ENCODE assay signal across 8 cellular contexts in genomic region chr11:96045622-96046456, GRCh38.
A peak's percentile ranks its signal among the peaks of the same experiment; 100 is the strongest.
DNase-seq lines count a peak whose midpoint lies in the region; FAIRE-seq and TF ChIP-seq lines count a peak whose summit lies in the region.

No MANE protein-coding gene starts in this region.

- H4K20me1 ChIP-seq in endothelial cell of umbilical vein (replicated peaks; ENCODE audit: control insufficient read depth, extremely low read depth, insufficient read depth, low read length) = no peaks in the 10 kb centered on the region

- peak overlapping the region; percentile 75 for H2AFZ ChIP-seq in endothelial cell of umbilical vein (ENCODE audit: low read depth, low read length)

- H3K9me1 ChIP-seq in endothelial cell of umbilical vein (replicated peaks; ENCODE audit: control insufficient read depth, extremely low read depth, insufficient read depth, low read length) = no peaks in the 10 kb centered on the region

- no peak overlapping the region for H2AK5ac ChIP-seq in mesendoderm (ENCODE audit: low read length)

- H2BK120ac ChIP-seq in mesendoderm (ENCODE audit: low read depth, low read length) = no peak overlapping the region

- no peak overlapping the region for H3K4ac ChIP-seq in mesendoderm (ENCODE audit: low read depth, low read length)

- H3K27ac ChIP-seq in breast epithelium (peak overlapping the region; percentile 88 to 91), endothelial cell of umbilical vein (ENCODE audit: insufficient read depth, low read depth, low read length) (peak overlapping the region; percentile 9), mesendoderm (ENCODE audit: low read depth, low read length) (no peak overlapping the region), vagina (peak overlapping the region; percentile 34), SJCRH30 (no peak overlapping the region)

- H2BK5ac ChIP-seq in mesendoderm (ENCODE audit: low read length) = no peak overlapping the region

- no peak overlapping the region for H3K23ac ChIP-seq in mesendoderm (ENCODE audit: low read length)

- H4K5ac ChIP-seq in mesendoderm (ENCODE audit: low read length) = no peak overlapping the region

- TF ChIP-seq CTCF in breast epithelium (IDR thresholded peaks at IDR 0.05) (peak in 1 of 3 donors; percentile 41), MCF 10A (IDR thresholded peaks at IDR 0.05; ENCODE audit: unreplicated experiment) (no peak), endothelial cell of umbilical vein (IDR thresholded peaks at IDR 0.05; ENCODE audit: extremely low read depth in 1 of 2, insufficient read depth in 1 of 2, low read depth in 1 of 2, low read length in 2 of 2) (peak in 1 of 2 donors; percentile 14), vagina (IDR thresholded peaks at IDR 0.05) (no peak)

- FAIRE-seq in endothelial cell of umbilical vein (lab: Jason Lieb, UNC) = no peak

- POLR2A ChIA-PET in MCF 10A (lab: Yijun Ruan, JAX) = no interaction called here
- POLR2A ChIA-PET in endothelial cell of umbilical vein (lab: Charles Lee) = no interaction called here

- DNase-seq in breast epithelium (ENCODE audit: low spot score in 2 of 2) = peak; percentile 54 to 83
- DNase-seq in MCF 10A (ENCODE audit: unreplicated experiment) = no peak
- DNase-seq in endothelial cell of umbilical vein (ENCODE audit: low read depth, low spot score) = peak; percentile 47
- peak; percentile 85 for DNase-seq in mesendoderm
- no peak for DNase-seq in vagina (ENCODE audit: extremely low spot score in 2 of 2)
- DNase-seq in SJCRH30 = no peak
- no peak for DNase-seq in activated CD4-positive, alpha-beta T cell treated with anti-CD3 and anti-CD28 coated beads, Interleukin-2, amount 50 U/mL, for 48 hours
- DNase-seq in activated CD4-positive, alpha-beta T cell treated with anti-CD3 and anti-CD28 coated beads, Interleukin-2, amount 50 U/mL, for 4 hours = no peak

- H3K27me3 ChIP-seq in breast epithelium (no peaks in the 10 kb centered on the region), endothelial cell of umbilical vein (ENCODE audit: control insufficient read depth in 2 of 2, insufficient read depth in 2 of 2, low read length in 2 of 2) (no peaks in the 10 kb centered on the region), mesendoderm (ENCODE audit: insufficient read depth, low read length, poor library complexity) (no peaks in the 10 kb centered on the region), vagina (no peaks in the 10 kb centered on the region), SJCRH30 (no peaks in the 10 kb centered on the region)

- H2BK15ac ChIP-seq in mesendoderm (replicated peaks; ENCODE audit: low read depth) = no peak overlapping the region

- no peaks in the 10 kb centered on the region for H3K4me1 Mint-ChIP-seq in MCF 10A (ENCODE audit: insufficient read depth, unreplicated experiment)

- intact Hi-C loops in breast epithelium (cut with DNase I; ENCODE audit: low total_unique reads) = no loop called here
- intact Hi-C loops in MCF 10A (cut with micrococcal nuclease) = no loop called here
- intact Hi-C loops in endothelial cell of umbilical vein (cut with micrococcal nuclease) = no loop called here
- intact Hi-C loops in vagina (cut with DNase I) = no loop called here

- no peak overlapping the region for H4K8ac ChIP-seq in mesendoderm (ENCODE audit: low read depth, low read length)

- no peak overlapping the region for H3K27ac Mint-ChIP-seq in MCF 10A (ENCODE audit: low read depth, unreplicated experiment)

- no CpG with 5 or more reads among the region's 11 CpGs for WGBS in mesendoderm (ENCODE audit: extremely low coverage, insufficient coverage, low lambda C conversion rate)

- dilution Hi-C loops in endothelial cell of umbilical vein (cut with MboI; ENCODE audit: extremely low pct_ligation_motif_present, low sequenced_read_pairs) = no loop called here

- H3K9me3 Mint-ChIP-seq in MCF 10A (ENCODE audit: unreplicated experiment) = no peaks in the 10 kb centered on the region

- H3K4me3 Mint-ChIP-seq in MCF 10A (ENCODE audit: unreplicated experiment) = no peak overlapping the region

- no peak overlapping the region for H3K4me2 ChIP-seq in endothelial cell of umbilical vein (ENCODE audit: insufficient read depth, low read length)
- H3K4me2 ChIP-seq in mesendoderm (ENCODE audit: low read length) = no peak overlapping the region

- H3K4me3 ChIP-seq in breast epithelium (peak overlapping the region; percentile 20 to 59 (median 22)), endothelial cell of umbilical vein (replicated peaks in 1 of 3; ENCODE audit: insufficient read depth in 1 of 3, low read depth in 1 of 3, low read length in 3 of 3) (no peak overlapping the region), mesendoderm (ENCODE audit: low read length) (no peak overlapping the region), vagina (no peak overlapping the region), SJCRH30 (no peak overlapping the region)

- H3K18ac ChIP-seq in mesendoderm (ENCODE audit: low read length) = no peak overlapping the region

- H3K79me1 ChIP-seq in mesendoderm (ENCODE audit: low read length) = no peaks in the 10 kb centered on the region

- H3K4me1 ChIP-seq in breast epithelium (no peaks in the 10 kb centered on the region), endothelial cell of umbilical vein (ENCODE audit: control insufficient read depth, extremely low read depth, insufficient read depth, low read length) (peaks cover 6% of the 10 kb centered on the region), mesendoderm (ENCODE audit: control insufficient read depth, low read depth, low read length) (no peaks in the 10 kb centered on the region), vagina (peaks cover 17% of the 10 kb centered on the region), SJCRH30 (no peaks in the 10 kb centered on the region)

- H3K36me3 ChIP-seq in breast epithelium = no peaks in the 10 kb centered on the region
- no peaks in the 10 kb centered on the region for H3K36me3 ChIP-seq in endothelial cell of umbilical vein (ENCODE audit: control insufficient read depth in 2 of 2, extremely low read depth in 1 of 2, insufficient read depth in 2 of 2, low read length in 2 of 2)
- H3K36me3 ChIP-seq in mesendoderm (ENCODE audit: control insufficient read depth, insufficient read depth, low read length) = no peaks in the 10 kb centered on the region
- no peaks in the 10 kb centered on the region for H3K36me3 ChIP-seq in vagina
- no peaks in the 10 kb centered on the region for H3K36me3 ChIP-seq in SJCRH30

- no peaks in the 10 kb centered on the region for H3K27me3 Mint-ChIP-seq in MCF 10A (ENCODE audit: insufficient read depth, unreplicated experiment)

- TF ChIP-seq POLR2A in breast epithelium (IDR thresholded peaks at IDR 0.05) (no peak), endothelial cell of umbilical vein (IDR thresholded peaks at IDR 0.05; ENCODE audit: low read depth, low read length) (no peak), vagina (IDR thresholded peaks at IDR 0.05) (no peak)

- H3K36me3 Mint-ChIP-seq in MCF 10A (ENCODE audit: insufficient read depth, unreplicated experiment) = no peaks in the 10 kb centered on the region

- H3K9me3 ChIP-seq in breast epithelium (no peaks in the 10 kb centered on the region), endothelial cell of umbilical vein (replicated peaks; ENCODE audit: control insufficient read depth, insufficient read depth, low read length) (no peaks in the 10 kb centered on the region), vagina (no peaks in the 10 kb centered on the region), SJCRH30 (replicated peaks) (no peaks in the 10 kb centered on the region)

- no TSS peak for BruUV-seq in MCF 10A (replicated peaks; lab: Mats Ljungman, UMichigan)
- no TSS peak for BruUV-seq in endothelial cell of umbilical vein (replicated peaks; lab: Mats Ljungman, UMichigan)

- no peak overlapping the region for H3K56ac ChIP-seq in mesendoderm (ENCODE audit: low read length)

- CTCF ChIA-PET in MCF 10A (lab: Yijun Ruan, JAX) = interaction anchor here (0.6 to 3.0 kb wide), 4 partner anchors 9 to 382 kb away, joined by 3 to 10 read pairs (median 3); partner anchors contain the start of gene MAML2
- CTCF ChIA-PET in endothelial cell of umbilical vein (lab: Charles Lee) = interaction anchor here (0.6 to 2.1 kb wide), 11 partner anchors 10 to 379 kb away, joined by 3 to 17 read pairs (median 4); partner anchors contain the start of genes CCDC82, JRKL and MAML2

- H3K9ac ChIP-seq in endothelial cell of umbilical vein (replicated peaks; ENCODE audit: extremely low read depth, insufficient read depth, low read length) (no peak overlapping the region), mesendoderm (ENCODE audit: low read length) (no peak overlapping the region)

- no peaks in the 10 kb centered on the region for H3K79me2 ChIP-seq in endothelial cell of umbilical vein (ENCODE audit: control insufficient read depth, insufficient read depth, low read length)
- no peaks in the 10 kb centered on the region for H3K79me2 ChIP-seq in mesendoderm (ENCODE audit: control insufficient read depth, insufficient read depth, low read length)

TF ChIP-seq in endothelial cell of umbilical vein, 7 proteins besides CTCF, POLR2A, EP300 and RAD21:
- TF ChIP-seq MAX (IDR thresholded peaks at IDR 0.05; ENCODE audit: insufficient read depth, insufficient read length) = no peak
- no peak for TF ChIP-seq FOS (IDR thresholded peaks at IDR 0.05; ENCODE audit: borderline replicate concordance, insufficient read depth, low read length)
- no peak for TF ChIP-seq EZH2 (IDR thresholded peaks at IDR 0.05; ENCODE audit: borderline replicate concordance, low read depth, low read length, severe bottlenecking)
- no peak for TF ChIP-seq MYC (IDR thresholded peaks at IDR 0.05; ENCODE audit: low read depth, low read length)
- no peak for TF ChIP-seq GATA2 (IDR thresholded peaks at IDR 0.05; ENCODE audit: insufficient read depth, insufficient read length, low read depth, low read length)
- no peak for TF ChIP-seq POLR2AphosphoS5 (IDR thresholded peaks at IDR 0.05; ENCODE audit: insufficient read depth, low read depth, low read length)
- TF ChIP-seq JUN (IDR thresholded peaks at IDR 0.05; ENCODE audit: borderline replicate concordance, insufficient read depth, insufficient read length, low read depth) = no peak
TF ChIP-seq in endothelial cell of umbilical vein: peak in this region for 0.

Comparison
In these comparisons a context has a peak if more than half of its experiments do, and no peak if none do; other contexts are left out.
1. DNase-seq: peak in breast epithelium (2 of 2), endothelial cell of umbilical vein (single experiment) and mesendoderm (single experiment); none in MCF 10A (single experiment), vagina (0 of 2), SJCRH30 (0 of 2), activated CD4-positive, alpha-beta T cell treated with anti-CD3 and anti-CD28 coated beads, Interleukin-2, amount 50 U/mL, for 48 hours (0 of 2) and activated CD4-positive, alpha-beta T cell treated with anti-CD3 and anti-CD28 coated beads, Interleukin-2, amount 50 U/mL, for 4 hours (0 of 2).
2. H3K27ac ChIP-seq: peak in breast epithelium (2 of 2), endothelial cell of umbilical vein (single experiment) and vagina (single experiment); none in mesendoderm (single experiment) and SJCRH30 (single experiment).
3. H3K4me3 ChIP-seq: peak in breast epithelium (3 of 3); none in endothelial cell of umbilical vein (0 of 3), mesendoderm (single experiment), vagina (0 of 2) and SJCRH30 (single experiment).